In the genomic region with DNA sequence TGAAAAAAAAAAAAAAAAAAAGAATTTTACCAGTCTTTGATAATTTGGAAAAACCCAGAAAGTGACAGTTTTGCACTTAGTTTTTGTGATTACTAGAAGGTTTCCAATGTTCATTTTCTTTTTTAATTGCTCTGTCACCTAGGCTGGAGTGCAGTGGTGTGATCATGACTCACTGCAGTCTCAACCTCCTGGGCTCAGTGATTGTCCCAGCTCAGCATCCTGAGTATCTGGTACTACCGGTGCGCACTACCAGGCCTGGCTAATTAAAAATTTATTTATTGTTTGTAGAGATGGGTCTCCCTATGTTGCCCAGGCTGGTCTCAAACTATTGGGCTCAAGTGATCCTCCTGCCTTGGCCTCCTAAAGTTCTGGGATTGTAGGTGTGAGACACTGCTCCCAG, we compare ENCODE assay signal across 13 cellular contexts.
"Had no signal": no experiment of that assay in that cellular context is flagged by ENCODE, and none has a peak within 500 bp of the region (broad histone marks: within the 10 kb centered on the region; RNA-seq: fewer than 3 reads in every experiment).

No MANE protein-coding gene starts in this region.

- H3K27me3 Mint-ChIP-seq: activated CD4-positive, alpha-beta memory T cell treated with anti-CD3 and anti-CD28 coated beads for 36 hours had no signal

- H3K36me3 Mint-ChIP-seq: activated CD4-positive, alpha-beta memory T cell treated with anti-CD3 and anti-CD28 coated beads for 36 hours had no signal

- H3K27ac Mint-ChIP-seq: activated CD4-positive, alpha-beta memory T cell treated with anti-CD3 and anti-CD28 coated beads for 36 hours; T-helper 2 cell treated with Interferon-gamma antibody and Interleukin-4, amounts not matched to agents 5 μg/mL and 100 μg/mL, for 36 hours had no signal

- H3K4me3 Mint-ChIP-seq: activated CD4-positive, alpha-beta memory T cell treated with anti-CD3 and anti-CD28 coated beads for 36 hours; T-helper 2 cell treated with Interferon-gamma antibody and Interleukin-4, amounts not matched to agents 5 μg/mL and 100 μg/mL, for 36 hours had no signal

- DNase-seq: activated CD4-positive, alpha-beta memory T cell treated with anti-CD3 and anti-CD28 coated beads for 36 hours; activated CD4-positive, CD25-positive, alpha-beta regulatory T cell; activated CD8-positive, alpha-beta memory T cell treated with anti-CD3 and anti-CD28 coated beads, Interleukin-2, amount 50 U/mL, for 4 hours; activated naive CD4-positive, alpha-beta T cell; erythroblast; heart right ventricle; pancreas; stimulated activated CD4-positive, alpha-beta T cell treated with anti-CD3 and anti-CD28 coated beads, Interleukin-12 subunit alpha, Interleukin-12 subunit beta, amount 100 ng/mL, for 4 hours; stimulated activated CD4-positive, alpha-beta T cell treated with anti-CD3 and anti-CD28 coated beads, Interleukin-4, amount 100 ng/mL, for 1 hour; stimulated activated naive CD4-positive, alpha-beta T cell had no signal

- H3K9me3 Mint-ChIP-seq: activated CD4-positive, alpha-beta memory T cell treated with anti-CD3 and anti-CD28 coated beads for 36 hours; T-helper 2 cell treated with Interferon-gamma antibody and Interleukin-4, amounts not matched to agents 5 μg/mL and 100 μg/mL, for 36 hours had no signal

- FAIRE-seq: astrocyte, islet of Langerhans, pancreas had no signal
